ENCODE assay signal across 11 cellular contexts in genomic region chr10:24519950-24520349, GRCh38.
A peak's percentile ranks its signal among the peaks of the same experiment; 100 is the strongest.
DNase-seq lines count a peak whose midpoint lies in the region; ATAC-seq, FAIRE-seq and TF ChIP-seq lines count a peak whose summit lies in the region.
"Had no signal": no experiment of that assay in that cellular context is flagged by ENCODE, and none has a peak within 500 bp of the region (broad histone marks: within the 10 kb centered on the region; RNA-seq: fewer than 3 reads in every experiment).

No MANE protein-coding gene starts in this region.

- FAIRE-seq in GM12878 (lab: Jason Lieb, UNC) = no peak
- FAIRE-seq: G401.6 had no signal

- no TSS peak for BruUV-seq in GM12878 (replicated peaks; lab: Mats Ljungman, UMichigan)

- H3K9ac ChIP-seq in GM12878 (ENCODE audit: control insufficient read depth, insufficient read depth, low read length) = no peak overlapping the region

- no peaks in the 10 kb centered on the region for H3K9me3 ChIP-seq in GM12878 (replicated peaks; ENCODE audit: control insufficient read depth, insufficient read depth, low read length)
- H3K9me3 ChIP-seq: ovary had no signal

- H3K4me2 ChIP-seq in GM12878 (ENCODE audit: control insufficient read depth, insufficient read depth) = peak overlapping the region; percentile 53

- no peaks in the 10 kb centered on the region for H3K79me2 ChIP-seq in GM12878 (ENCODE audit: control insufficient read depth, insufficient read depth, low read length)

- TF ChIP-seq POLR2A in GM12878 (IDR thresholded peaks at IDR 0.05; ENCODE audit: low read depth, low read length) = no peak

- H3K4me1 ChIP-seq in GM12878 (ENCODE audit: control insufficient read depth, insufficient read depth, low read length) = no peaks in the 10 kb centered on the region

- no peaks in the 10 kb centered on the region for H4K20me1 ChIP-seq in GM12878 (ENCODE audit: control insufficient read depth, insufficient read depth)

- H3K27ac ChIP-seq in GM12878 (ENCODE audit: control insufficient read depth, insufficient read depth) = no peak overlapping the region
- H3K27ac ChIP-seq: ovary had no signal

- H3K27me3 ChIP-seq in GM12878 (replicated peaks in 1 of 2; ENCODE audit: control insufficient read depth in 2 of 2, insufficient read depth in 2 of 2, low read length in 1 of 2) = no peaks in the 10 kb centered on the region
- H3K27me3 ChIP-seq: ovary had no signal

- RAD21 ChIA-PET in GM12878 (lab: Charles Lee; ENCODE audit: unreplicated experiment) = interaction anchor here (0.7 to 4.9 kb wide), 7 partner anchors 11 to 526 kb away, joined by 3 to 28 read pairs (median 3); no protein-coding TSS in a partner anchor

- H3K36me3 ChIP-seq in GM12878 (ENCODE audit: control insufficient read depth in 2 of 2, insufficient read depth in 2 of 2, low read length in 1 of 2) = no peaks in the 10 kb centered on the region
- H3K36me3 ChIP-seq: ovary had no signal

- 5% methylated on average over 14 of the region's 14 CpGs for WGBS in GM12878 (ENCODE audit: insufficient coverage, insufficient replicate concordance, low lambda C conversion rate, missing lambda C conversion rate)

- in situ Hi-C loops in GM12878 (cut with MboI) = loop anchor here (5.0 kb wide), 1 partner anchor 528 kb away; no protein-coding TSS in a partner anchor

- peak overlapping the region; percentile 49 for H2AFZ ChIP-seq in GM12878 (ENCODE audit: control insufficient read depth, low read depth, low read length)

- no peak for TF ChIP-seq RAD21 in GM12878 (IDR thresholded peaks at IDR 0.05; ENCODE audit: insufficient read depth, low read depth, low read length)

- DNase-seq in NCI-H1417 (lab: John Stamatoyannopoulos, UW) = peak in 2 of 3 experiments; percentile 5 to 12
- no peak for DNase-seq in NCI-H1417 treated with DMSO at 0.1 percent for 48 hours (lab: John Stamatoyannopoulos, UW)
- DNase-seq in activated CD4-positive, alpha-beta T cell treated with anti-CD3 and anti-CD28 coated beads for 4 hours = peak; percentile 10 to 15
- no peak for DNase-seq in GM12878 (ENCODE audit: low read depth, low spot score)
- peak; percentile 40 for DNase-seq in stimulated activated CD8-positive, alpha-beta memory T cell treated with anti-CD3 and anti-CD28 coated beads, Interleukin-4, amount 100 ng/mL, for 48 hours
- DNase-seq in cardiac septum (ENCODE audit: low spot score) = no peak
- DNase-seq in NOMO-1 (lab: John Stamatoyannopoulos, UW; ENCODE audit: unreplicated experiment in 2 of 2) = no peak
- no peak for DNase-seq in head of caudate nucleus
- DNase-seq: 8988T, ovary had no signal

- intact Hi-C loops in GM12878 (cut with micrococcal nuclease; ENCODE audit: unreplicated experiment) = loop anchor here (1.0 kb wide), 1 partner anchor 526 kb away; no protein-coding TSS in a partner anchor
- intact Hi-C loops in cardiac septum (cut with DNase I) = loop anchor here (5.0 kb wide), 2 partner anchors 323 to 528 kb away; no protein-coding TSS in a partner anchor
- intact Hi-C loops in head of caudate nucleus (cut with DNase I) = no loop called here

- SMC1A ChIA-PET in GM12878 (lab: Charles Lee; ENCODE audit: uncharacterized antibody, unreplicated experiment) = interaction anchor here (0.5 to 8.5 kb wide), 7 partner anchors 15 to 526 kb away, joined by 3 to 53 read pairs (median 4); no protein-coding TSS in a partner anchor

- POLR2A ChIA-PET in GM12878 (lab: Charles Lee) = no interaction called here

- H3K4me3 ChIP-seq in GM12878 = no peak overlapping the region
- H3K4me3 ChIP-seq: ovary had no signal

- CTCF ChIA-PET in GM12878 (lab: Yijun Ruan, JAX) = interaction anchor here (0.6 to 9.7 kb wide), 24 partner anchors 10 to 1362 kb away, joined by 3 to 87 read pairs (median 4); partner anchors contain the start of gene KIAA1217

- TF ChIP-seq EP300 in GM12878 (IDR thresholded peaks at IDR 0.05; ENCODE audit: borderline replicate concordance in 1 of 2, control insufficient read depth in 1 of 2, low read depth in 2 of 2, low read length in 2 of 2) = no peak

- no peak for TF ChIP-seq CTCF in GM12878 (IDR thresholded peaks at IDR 0.05 in 2 of 3, conservative IDR thresholded peaks at IDR 0.05 in 1 of 3; ENCODE audit: control insufficient read depth in 2 of 3, extremely low read depth in 1 of 3, insufficient read depth in 1 of 3, low read depth in 3 of 3, low read length in 3 of 3)

- peak; percentile 65 for ATAC-seq in GM12878

TF ChIP-seq in GM12878, 131 proteins besides CTCF, POLR2A, EP300 and RAD21:
- TF ChIP-seq, protein P1, sequence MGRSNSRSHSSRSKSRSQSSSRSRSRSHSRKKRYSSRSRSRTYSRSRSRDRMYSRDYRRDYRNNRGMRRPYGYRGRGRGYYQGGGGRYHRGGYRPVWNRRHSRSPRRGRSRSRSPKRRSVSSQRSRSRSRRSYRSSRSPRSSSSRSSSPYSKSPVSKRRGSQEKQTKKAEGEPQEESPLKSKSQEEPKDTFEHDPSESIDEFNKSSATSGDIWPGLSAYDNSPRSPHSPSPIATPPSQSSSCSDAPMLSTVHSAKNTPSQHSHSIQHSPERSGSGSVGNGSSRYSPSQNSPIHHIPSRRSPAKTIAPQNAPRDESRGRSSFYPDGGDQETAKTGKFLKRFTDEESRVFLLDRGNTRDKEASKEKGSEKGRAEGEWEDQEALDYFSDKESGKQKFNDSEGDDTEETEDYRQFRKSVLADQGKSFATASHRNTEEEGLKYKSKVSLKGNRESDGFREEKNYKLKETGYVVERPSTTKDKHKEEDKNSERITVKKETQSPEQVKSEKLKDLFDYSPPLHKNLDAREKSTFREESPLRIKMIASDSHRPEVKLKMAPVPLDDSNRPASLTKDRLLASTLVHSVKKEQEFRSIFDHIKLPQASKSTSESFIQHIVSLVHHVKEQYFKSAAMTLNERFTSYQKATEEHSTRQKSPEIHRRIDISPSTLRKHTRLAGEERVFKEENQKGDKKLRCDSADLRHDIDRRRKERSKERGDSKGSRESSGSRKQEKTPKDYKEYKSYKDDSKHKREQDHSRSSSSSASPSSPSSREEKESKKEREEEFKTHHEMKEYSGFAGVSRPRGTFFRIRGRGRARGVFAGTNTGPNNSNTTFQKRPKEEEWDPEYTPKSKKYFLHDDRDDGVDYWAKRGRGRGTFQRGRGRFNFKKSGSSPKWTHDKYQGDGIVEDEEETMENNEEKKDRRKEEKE (IDR thresholded peaks at IDR 0.05) = no peak
- TF ChIP-seq ETV6 (conservative IDR thresholded peaks at IDR 0.05 in 1 of 2, IDR thresholded peaks at IDR 0.05 in 1 of 2; ENCODE audit: borderline replicate concordance in 1 of 2, low read depth in 1 of 2) (no peak), NRF1 (conservative IDR thresholded peaks at IDR 0.05; ENCODE audit: low read depth, low read length) (no peak)

Comparison
In these comparisons a context has a peak if more than half of its experiments do, and no peak if none do; other contexts are left out.
1. DNase-seq: peak in NCI-H1417 (2 of 3), activated CD4-positive, alpha-beta T cell treated with anti-CD3 and anti-CD28 coated beads for 4 hours (2 of 2) and stimulated activated CD8-positive, alpha-beta memory T cell treated with anti-CD3 and anti-CD28 coated beads, Interleukin-4, amount 100 ng/mL, for 48 hours (single experiment); none in NCI-H1417 treated with DMSO at 0.1 percent for 48 hours (single experiment), GM12878 (single experiment), cardiac septum (single experiment), NOMO-1 (0 of 2) and head of caudate nucleus (0 of 42).